ENCODE assay signal across 8 cellular contexts in genomic region chr2:70089220-70089945, GRCh38. TPM values are rescaled to one million over a fixed set of nuclear protein-coding genes. Genes with fewer than 3 reads are reported as not detected.
DNase-seq lines count a peak whose midpoint lies in the region; ATAC-seq and TF ChIP-seq lines count a peak whose summit lies in the region.

No MANE protein-coding gene starts in this region.

- CTCF ChIA-PET in WTC11 (lab: Charles Lee): interaction anchor here (0.9 to 1.5 kb wide), 4 partner anchors 27 to 175 kb away, joined by 3 to 5 read pairs (median 4); partner anchors contain the start of gene MXD1

- no peak for TF ChIP-seq EP300 in ovary (IDR thresholded peaks at IDR 0.05)

- WGBS in esophagus, 2 donors: 8 to 10% methylated on average over 11 of the region's 11 CpGs
- 8 to 13% (median 12%) methylated on average over 11 of the region's 11 CpGs for WGBS in ovary, 3 donors

- H3K9me2 ChIP-seq in Karpas-422 (replicated peaks; ENCODE audit: insufficient read depth, low read length): no peaks in the 10 kb centered on the region

- H3K27me3 Mint-ChIP-seq in WTC11 (ENCODE audit: low read depth): no peaks in the 10 kb centered on the region; the same call in 1 of the 2 replicates

- no peaks in the 10 kb centered on the region for H3K9me3 Mint-ChIP-seq in WTC11

- no peak for TF ChIP-seq POLR2A in ovary (IDR thresholded peaks at IDR 0.05)

- H3K27me3 ChIP-seq in Karpas-422 (ENCODE audit: low read length) (no peaks in the 10 kb centered on the region), esophagus (ENCODE audit: control insufficient read depth in 1 of 2, insufficient read depth in 2 of 2, low read length in 2 of 2) (no peaks in the 10 kb centered on the region), ovary (no peaks in the 10 kb centered on the region)

- peak overlapping the region; percentile 97 for H3K4me3 Mint-ChIP-seq in WTC11

- in situ Hi-C loops in Caki2 (cut with HindIII; ENCODE audit: low pct_unique_long_range_greater_than_20kb, low sequenced_read_pairs): no loop called here

- H3K4me2 ChIP-seq in Karpas-422 (ENCODE audit: low read depth, low read length, poor library complexity, severe bottlenecking): peak overlapping the region; percentile 73

- no peaks in the 10 kb centered on the region for H3K9me3 ChIP-seq in Karpas-422 (ENCODE audit: low read length)
- no peaks in the 10 kb centered on the region for H3K9me3 ChIP-seq in esophagus (ENCODE audit: control insufficient read depth in 2 of 2, insufficient read depth in 1 of 2, low read depth in 1 of 2, low read length in 1 of 2)
- H3K9me3 ChIP-seq in ovary: no peaks in the 10 kb centered on the region

- H2AFZ ChIP-seq in Karpas-422 (ENCODE audit: low read length): no peak overlapping the region

- H3K4me1 Mint-ChIP-seq in WTC11: peaks cover 31% of the 10 kb centered on the region

- TF ChIP-seq CTCF in WTC11 (IDR thresholded peaks at IDR 0.05) (no peak), ovary (IDR thresholded peaks at IDR 0.05) (no peak)

- intact Hi-C loops in ovary (cut with DNase I): loop anchor here in 3 of 4 donors (2.0 to 10.0 kb wide), 7 partner anchors 33 to 205 kb away; partner anchors contain the start of genes MXD1 (in 1 of the 3) and SNRPG (in 1 of the 3)

- peak overlapping the region; percentile 96 for H3K9ac ChIP-seq in Karpas-422 (ENCODE audit: low read length)

- DNase-seq in Caki2 (ENCODE audit: low read depth) (peak; percentile 65), Karpas-422 (peak; percentile 77), WTC11 (ENCODE audit: low spot score) (peak; percentile 65), ovary (peak in 1 of 5 donors; percentile 44)
- no peak for DNase-seq in NK-92 treated with Interleukin-12 subunit alpha and Interleukin-12 subunit beta, amount 100 ng/mL, for 24 hours (lab: John Stamatoyannopoulos, UW)

- ATAC-seq in WTC11 (peak; percentile 21), GM18520 (IDR thresholded peaks at IDR 0.05; ENCODE audit: unreplicated experiment) (no peak), HG02938 (IDR thresholded peaks at IDR 0.05; ENCODE audit: unreplicated experiment) (no peak)

- H3K36me3 ChIP-seq in Karpas-422 (ENCODE audit: insufficient read depth, low read length) (peaks cover 18% of the 10 kb centered on the region), esophagus (ENCODE audit: control insufficient read depth in 2 of 2, insufficient read depth in 2 of 2, low read length in 1 of 2) (no peaks in the 10 kb centered on the region), ovary (no peaks in the 10 kb centered on the region)

- H3K27ac ChIP-seq in Karpas-422 (ENCODE audit: low read length) (peak overlapping the region; percentile 98), esophagus (ENCODE audit: low read depth in 2 of 2, low read length in 1 of 2) (peak overlapping the region; percentile 78 to 88), ovary (peak overlapping the region; percentile 99 to 100)

- H3K27ac Mint-ChIP-seq in WTC11: peak overlapping the region; percentile 99

- peak overlapping the region; percentile 88 for H3K4me3 ChIP-seq in Karpas-422 (ENCODE audit: low read length)
- H3K4me3 ChIP-seq in esophagus (ENCODE audit: low read depth in 1 of 2, low read length in 2 of 2): peak overlapping the region; percentile 50 to 76
- H3K4me3 ChIP-seq in ovary: peak overlapping the region; percentile 61

- peaks cover 18% of the 10 kb centered on the region for H3K36me3 Mint-ChIP-seq in WTC11

- H4K20me1 ChIP-seq in Karpas-422 (ENCODE audit: insufficient read depth, low read depth, low read length): no peaks in the 10 kb centered on the region; the same call in 1 of the 2 replicates

- POLR2A ChIA-PET in WTC11 (lab: Charles Lee): interaction anchor here (1.2 to 3.9 kb wide), 5 partner anchors 29 to 175 kb away, joined by 3 to 47 read pairs (median 10); partner anchors contain the start of genes C2orf42 and MXD1

- H3K4me1 ChIP-seq in Karpas-422 (ENCODE audit: low read length): peaks cover 59% of the 10 kb centered on the region
- peaks cover 0 to under 1% of the 10 kb centered on the region in 2 donors for H3K4me1 ChIP-seq in esophagus (ENCODE audit: control insufficient read depth in 2 of 2, insufficient read depth in 2 of 2, low read length in 1 of 2)
- H3K4me1 ChIP-seq in ovary (ENCODE audit: insufficient read depth): peaks cover 8% of the 10 kb centered on the region

- peaks cover 22% of the 10 kb centered on the region for H3K79me2 ChIP-seq in Karpas-422 (ENCODE audit: low read length)

TF ChIP-seq in WTC11, 78 proteins besides CTCF, POLR2A, EP300 and RAD21 (continues in another document):
- TF ChIP-seq ZNF416 (CRISPR knock-in tag; IDR thresholded peaks at IDR 0.05) (0 out of 2 replicates have a peak, but pooled peaks have one; percentile 8), FOXK1 (CRISPR knock-in tag; IDR thresholded peaks at IDR 0.05) (no peak), ZNF532 (CRISPR knock-in tag; IDR thresholded peaks at IDR 0.05; ENCODE audit: borderline replicate concordance) (0 out of 2 replicates have a peak, but pooled peaks have one; percentile 71), GABPB1 (CRISPR knock-in tag; IDR thresholded peaks at IDR 0.05) (no peak), NFE2L1 (CRISPR knock-in tag; IDR thresholded peaks at IDR 0.05) (no peak)
- TF ChIP-seq, protein P1, sequence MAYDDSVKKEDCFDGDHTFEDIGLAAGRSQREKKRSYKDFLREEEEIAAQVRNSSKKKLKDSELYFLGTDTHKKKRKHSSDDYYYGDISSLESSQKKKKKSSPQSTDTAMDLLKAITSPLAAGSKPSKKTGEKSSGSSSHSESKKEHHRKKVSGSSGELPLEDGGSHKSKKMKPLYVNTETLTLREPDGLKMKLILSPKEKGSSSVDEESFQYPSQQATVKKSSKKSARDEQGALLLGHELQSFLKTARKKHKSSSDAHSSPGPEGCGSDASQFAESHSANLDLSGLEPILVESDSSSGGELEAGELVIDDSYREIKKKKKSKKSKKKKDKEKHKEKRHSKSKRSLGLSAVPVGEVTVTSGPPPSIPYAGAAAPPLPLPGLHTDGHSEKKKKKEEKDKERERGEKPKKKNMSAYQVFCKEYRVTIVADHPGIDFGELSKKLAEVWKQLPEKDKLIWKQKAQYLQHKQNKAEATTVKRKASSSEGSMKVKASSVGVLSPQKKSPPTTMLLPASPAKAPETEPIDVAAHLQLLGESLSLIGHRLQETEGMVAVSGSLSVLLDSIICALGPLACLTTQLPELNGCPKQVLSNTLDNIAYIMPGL (CRISPR knock-in tag; IDR thresholded peaks at IDR 0.05): no peak
- TF ChIP-seq, protein P2, sequence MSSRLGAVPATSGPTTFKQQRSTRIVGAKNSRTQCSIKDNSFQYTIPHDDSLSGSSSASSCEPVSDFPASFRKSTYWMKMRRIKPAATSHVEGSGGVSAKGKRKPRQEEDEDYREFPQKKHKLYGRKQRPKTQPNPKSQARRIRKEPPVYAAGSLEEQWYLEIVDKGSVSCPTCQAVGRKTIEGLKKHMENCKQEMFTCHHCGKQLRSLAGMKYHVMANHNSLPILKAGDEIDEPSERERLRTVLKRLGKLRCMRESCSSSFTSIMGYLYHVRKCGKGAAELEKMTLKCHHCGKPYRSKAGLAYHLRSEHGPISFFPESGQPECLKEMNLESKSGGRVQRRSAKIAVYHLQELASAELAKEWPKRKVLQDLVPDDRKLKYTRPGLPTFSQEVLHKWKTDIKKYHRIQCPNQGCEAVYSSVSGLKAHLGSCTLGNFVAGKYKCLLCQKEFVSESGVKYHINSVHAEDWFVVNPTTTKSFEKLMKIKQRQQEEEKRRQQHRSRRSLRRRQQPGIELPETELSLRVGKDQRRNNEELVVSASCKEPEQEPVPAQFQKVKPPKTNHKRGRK (CRISPR knock-in tag; IDR thresholded peaks at IDR 0.05; ENCODE audit: borderline replicate concordance): no peak

RNA-seq across cellular contexts. Expression of gene PCBP1, which starts 2.1 kb away (rescaled TPM):
- total RNA-seq in Caki2 (2014; rRNA removed; shearing (Covaris generic); ENCODE audit: low replicate concordance): 127 and 135 TPM in 2 replicates
- total RNA-seq in Karpas-422 (2014; rRNA removed; shearing (Covaris generic); ENCODE audit: low replicate concordance): 91.7 and 128 TPM in 2 replicates
- total RNA-seq in WTC11 (2021) (489 to 528 TPM (median 518 TPM) in 3 replicates), ovary (100 to 1,000 TPM in 6 of 7 donors, 10 to 100 TPM in 1; 77.1 to 302 (median 267) TPM)
- polyA plus RNA-seq in esophagus (100 to 1,000 TPM; 314 to 323 TPM), ovary (100 to 1,000 TPM; 207 to 272 TPM)
